In genomic region chr3:152026033-152026556, GRCh38 we compare ENCODE assay signal across 1 cellular context.
TF ChIP-seq lines count a peak whose summit lies in the region.

No MANE protein-coding gene starts in this region.

TF ChIP-seq in HCT116, 20 proteins besides CTCF, POLR2A, EP300 and RAD21 (continued from another document):
- TF ChIP-seq FOSL1 (IDR thresholded peaks at IDR 0.05; ENCODE audit: low read depth) (peak; percentile 70), YY1 (IDR thresholded peaks at IDR 0.05; ENCODE audit: extremely low read depth, insufficient replicate concordance, low read depth, low read length) (no peak), ZFX (IDR thresholded peaks at IDR 0.05) (no peak), CBX3 (IDR thresholded peaks at IDR 0.05; ENCODE audit: low read depth) (peak; percentile 71; the same call in 1 of the 2 replicates), POLR2AphosphoS5 (IDR thresholded peaks at IDR 0.05; ENCODE audit: low read depth, low read length) (no peak), SP1 (IDR thresholded peaks at IDR 0.05; ENCODE audit: low read depth) (peak; percentile 62), REST (IDR thresholded peaks at IDR 0.05; ENCODE audit: low read depth) (no peak), ZBTB33 (IDR thresholded peaks at IDR 0.05; ENCODE audit: extremely low read depth, insufficient replicate concordance, low read length) (no peak), TCF7L2 (IDR thresholded peaks at IDR 0.05; ENCODE audit: borderline replicate concordance, extremely low read depth, insufficient read depth, insufficient read length) (no peak), MAX (IDR thresholded peaks at IDR 0.05) (no peak)
